Comparison of ENCODE assay signal across 10 cellular contexts in the genomic region with DNA sequence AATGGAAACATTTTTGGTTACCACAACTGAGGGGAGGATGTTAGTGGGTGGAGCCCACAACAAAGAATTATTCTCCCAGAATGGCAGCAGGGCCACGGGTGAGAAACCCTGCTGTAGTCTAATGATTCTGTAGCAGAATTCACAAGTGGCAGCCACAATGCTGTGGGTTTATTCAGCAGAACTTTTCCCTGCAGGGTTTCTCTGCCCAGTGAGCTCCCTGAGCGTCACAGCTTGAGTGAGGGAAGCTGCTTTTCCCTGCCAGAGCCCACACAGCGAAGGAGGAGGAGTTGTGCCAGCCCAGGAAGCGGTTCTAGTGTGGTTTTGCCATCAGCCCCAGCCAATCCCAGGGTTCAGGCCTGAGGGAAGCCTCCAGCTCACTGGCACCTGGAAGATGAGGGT. TPM values are rescaled to one million over a fixed set of nuclear protein-coding genes. Genes with fewer than 3 reads are reported as not detected.
DNase-seq lines count a peak whose midpoint lies in the region; ATAC-seq and TF ChIP-seq lines count a peak whose summit lies in the region.
"Had no signal": no experiment of that assay in that cellular context is flagged by ENCODE, and none has a peak within 500 bp of the region (broad histone marks: within the 10 kb centered on the region; RNA-seq: fewer than 3 reads in every experiment).

No MANE protein-coding gene starts in this region.

- H3K4me2 ChIP-seq in GM23338, result peak overlapping the region; percentile 39
- H3K4me2 ChIP-seq in mesendoderm (ENCODE audit: low read length), result no peak overlapping the region

- H3K27me3 Mint-ChIP-seq in GM23338 (ENCODE audit: insufficient read depth, low read depth, poor library complexity), result peaks cover 27% of the 10 kb centered on the region
- peaks cover 53% of the 10 kb centered on the region for H3K27me3 Mint-ChIP-seq in activated CD4-positive, alpha-beta T cell treated with anti-CD3 and anti-CD28 coated beads, Interleukin-2, amount 10 ng/mL, durations not matched to agents 24 days and 14 days

- POLR2A ChIA-PET in GM10248 (lab: Yijun Ruan, JAX), result no interaction called here

- CTCF ChIA-PET in GM10248 (lab: Yijun Ruan, JAX), result interaction anchor here (0.6 to 2.5 kb wide), 9 partner anchors 9 to 311 kb away, joined by 3 to 22 read pairs (median 4); no protein-coding TSS in a partner anchor

- no peaks in the 10 kb centered on the region for H3K9me3 ChIP-seq in HAP-1

- H3K36me3 ChIP-seq in GM23338 (ENCODE audit: insufficient read depth) (no peaks in the 10 kb centered on the region), mesendoderm (ENCODE audit: control insufficient read depth, insufficient read depth, low read length) (no peaks in the 10 kb centered on the region), HAP-1 (replicated peaks) (no peaks in the 10 kb centered on the region)

- H3F3A ChIP-seq in GM23338 (replicated peaks; ENCODE audit: low read depth), result no peaks in the 10 kb centered on the region

- no peaks in the 10 kb centered on the region for H3K79me2 ChIP-seq in GM23338 (replicated peaks; ENCODE audit: insufficient read depth)
- peaks cover 7% of the 10 kb centered on the region for H3K79me2 ChIP-seq in mesendoderm (ENCODE audit: control insufficient read depth, insufficient read depth, low read length)

- H3K4me3 ChIP-seq in GM23338, result no peak overlapping the region
- H3K4me3 ChIP-seq in mesendoderm (ENCODE audit: low read length), result no peak overlapping the region
- no peak overlapping the region for H3K4me3 ChIP-seq in HAP-1

- no peaks in the 10 kb centered on the region for H3K9me2 ChIP-seq in GM23338 (ENCODE audit: insufficient read depth)

- H3K27ac Mint-ChIP-seq in GM23338, result peak overlapping the region; percentile 76; the same call in 1 of the 2 replicates
- H3K27ac Mint-ChIP-seq in activated CD4-positive, alpha-beta T cell treated with anti-CD3 and anti-CD28 coated beads, Interleukin-2, amount 10 ng/mL, durations not matched to agents 24 days and 14 days, result peak overlapping the region; percentile 66
- H3K27ac Mint-ChIP-seq: dendritic cell treated with granulocyte-macrophage colony-stimulating factor and Interleukin-4, amounts not matched to agents 40 ng/mL and 50 ng/mL, for 4 days had no signal

- H4K5ac ChIP-seq in mesendoderm (ENCODE audit: low read length), result no peak overlapping the region

- no peak overlapping the region for H4K8ac ChIP-seq in mesendoderm (ENCODE audit: low read depth, low read length)

- no peaks in the 10 kb centered on the region for H4K20me1 ChIP-seq in GM23338 (replicated peaks; ENCODE audit: insufficient read depth)

- no peak overlapping the region for H3K18ac ChIP-seq in mesendoderm (ENCODE audit: low read length)

- H3K9me3 Mint-ChIP-seq in GM23338, result no peaks in the 10 kb centered on the region
- no peaks in the 10 kb centered on the region for H3K9me3 Mint-ChIP-seq in activated CD4-positive, alpha-beta T cell treated with anti-CD3 and anti-CD28 coated beads, Interleukin-2, amount 10 ng/mL, durations not matched to agents 24 days and 14 days
- H3K9me3 Mint-ChIP-seq: dendritic cell treated with granulocyte-macrophage colony-stimulating factor and Interleukin-4, amounts not matched to agents 40 ng/mL and 50 ng/mL, for 4 days; nephron had no signal

- H3K27ac ChIP-seq in GM23338 (ENCODE audit: low read depth), result no peak overlapping the region
- H3K27ac ChIP-seq in mesendoderm (ENCODE audit: low read depth, low read length), result no peak overlapping the region

- H3K27me3 ChIP-seq in GM23338 (ENCODE audit: insufficient read depth), result peaks cover 20% of the 10 kb centered on the region
- H3K27me3 ChIP-seq in mesendoderm (ENCODE audit: insufficient read depth, low read length, poor library complexity), result no peaks in the 10 kb centered on the region
- H3K27me3 ChIP-seq in HAP-1 (ENCODE audit: low read depth), result peaks cover 16% of the 10 kb centered on the region

- TF ChIP-seq CTCF in GM10248 (IDR thresholded peaks at IDR 0.05; ENCODE audit: control extremely low read depth, extremely low read depth, low read depth, missing control alignments) (no peak), GM23338 (conservative IDR thresholded peaks at IDR 0.05; ENCODE audit: low read depth in 2 of 2) (no peak)

- H2AFZ ChIP-seq in GM23338, result peak overlapping the region; percentile 3

- peaks cover 9% of the 10 kb centered on the region for H3K79me1 ChIP-seq in mesendoderm (ENCODE audit: low read length)

- H3K4me3 Mint-ChIP-seq in GM23338, result no peak overlapping the region
- H3K4me3 Mint-ChIP-seq in activated CD4-positive, alpha-beta T cell treated with anti-CD3 and anti-CD28 coated beads, Interleukin-2, amount 10 ng/mL, durations not matched to agents 24 days and 14 days, result no peak overlapping the region
- H3K4me3 Mint-ChIP-seq: dendritic cell treated with granulocyte-macrophage colony-stimulating factor and Interleukin-4, amounts not matched to agents 40 ng/mL and 50 ng/mL, for 4 days; nephron had no signal

- peak overlapping the region; percentile 84 for H3K56ac ChIP-seq in mesendoderm (ENCODE audit: low read length)

- H2AK5ac ChIP-seq in mesendoderm (ENCODE audit: low read length), result no peak overlapping the region

- H3K36me3 Mint-ChIP-seq in GM23338 (ENCODE audit: low read depth), result no peaks in the 10 kb centered on the region
- no peaks in the 10 kb centered on the region for H3K36me3 Mint-ChIP-seq in activated CD4-positive, alpha-beta T cell treated with anti-CD3 and anti-CD28 coated beads, Interleukin-2, amount 10 ng/mL, durations not matched to agents 24 days and 14 days (ENCODE audit: low read depth)

- H2BK120ac ChIP-seq in mesendoderm (ENCODE audit: low read depth, low read length), result no peak overlapping the region

- no CpG with 5 or more reads among the region's 4 CpGs for WGBS in mesendoderm (ENCODE audit: extremely low coverage, insufficient coverage, low lambda C conversion rate)

- H3K4me1 ChIP-seq in GM23338 (ENCODE audit: insufficient read depth) (peaks cover 24% of the 10 kb centered on the region), mesendoderm (ENCODE audit: control insufficient read depth, low read depth, low read length) (peaks cover 22% of the 10 kb centered on the region), HAP-1 (peaks cover 4% of the 10 kb centered on the region)

- H3K4me1 Mint-ChIP-seq in GM23338, result peaks cover 53% of the 10 kb centered on the region
- H3K4me1 Mint-ChIP-seq in activated CD4-positive, alpha-beta T cell treated with anti-CD3 and anti-CD28 coated beads, Interleukin-2, amount 10 ng/mL, durations not matched to agents 24 days and 14 days, result peaks cover 29% of the 10 kb centered on the region

- peak overlapping the region; percentile 17 for H3K9ac ChIP-seq in mesendoderm (ENCODE audit: low read length)

- DNase-seq in GM10248 (ENCODE audit: extremely low spot score), result peak; percentile 50
- DNase-seq in GM23338 (ENCODE audit: low spot score), result no peak
- peak; percentile 76 for DNase-seq in activated CD4-positive, alpha-beta T cell treated with anti-CD3 and anti-CD28 coated beads, Interleukin-2, amount 10 ng/mL, durations not matched to agents 24 days and 14 days
- no peak for DNase-seq in mesendoderm
- no peak for DNase-seq in HAP-1 (ENCODE audit: low spot score in 2 of 2)
- DNase-seq in KG1 (lab: John Stamatoyannopoulos, UW), result no peak

- H3K4ac ChIP-seq in mesendoderm (ENCODE audit: low read depth, low read length), result no peak overlapping the region

- ATAC-seq in GM23338 (no peak), HG03025 (IDR thresholded peaks at IDR 0.05; ENCODE audit: low FRiP score, unreplicated experiment) (no peak), GM18861 (IDR thresholded peaks at IDR 0.05; ENCODE audit: unreplicated experiment) (no peak)

- no peak overlapping the region for H3K23ac ChIP-seq in mesendoderm (ENCODE audit: low read length)

- H2BK15ac ChIP-seq in mesendoderm (replicated peaks; ENCODE audit: low read depth), result no peak overlapping the region

- in situ Hi-C loops in HAP-1 (cut with MboI; ENCODE audit: low sequenced_read_pairs), result no loop called here

- intact Hi-C loops in activated CD4-positive, alpha-beta T cell treated with anti-CD3 and anti-CD28 coated beads, Interleukin-2, amount 10 ng/mL, durations not matched to agents 24 days and 14 days (cut with micrococcal nuclease), result loop anchor here (2.0 to 5.0 kb wide), 2 partner anchors 42 to 172 kb away; a partner anchor contains a TSS

- H2BK5ac ChIP-seq in mesendoderm (ENCODE audit: low read length), result peak overlapping the region; percentile 28

TF ChIP-seq in GM23338, 12 proteins besides CTCF, POLR2A, EP300 and RAD21 (continues in another document):
- TF ChIP-seq EZH2phosphoT487 (IDR thresholded peaks at IDR 0.05; ENCODE audit: unreplicated experiment), result no peak
- TF ChIP-seq EZH2 (IDR thresholded peaks at IDR 0.05; ENCODE audit: low read depth, unreplicated experiment), result no peak
- no peak for TF ChIP-seq ZNF114 (CRISPR knock-in tag; IDR thresholded peaks at IDR 0.05)
- no peak for TF ChIP-seq ZNF331 (CRISPR knock-in tag; IDR thresholded peaks at IDR 0.05; ENCODE audit: low read depth)

RNA-seq across cellular contexts. Expression of a gene that starts 4.4 kb away (rescaled TPM):
- 0.78 and 1.0 TPM in 2 replicates for total RNA-seq in GM23338 (2014; rRNA removed; shearing (Covaris generic))
- polyA plus RNA-seq in GM23338 (2016; fragmentation: Nextera tagmentation; extraction: Ambion mirVana), result 0.19 and 0.40 TPM in 2 replicates
- 0.23 and 0.28 TPM in 2 replicates for total RNA-seq in activated CD4-positive, alpha-beta T cell treated with anti-CD3 and anti-CD28 coated beads, Interleukin-2, amount 10 ng/mL, durations not matched to agents 24 days and 14 days
- 6.7 TPM for polyA plus RNA-seq in mesendoderm (2013, experiment 1 of 2)
- 5.8 TPM for polyA plus RNA-seq in mesendoderm (2013, experiment 2 of 2)

Comparison
In these comparisons a context has a peak if more than half of its experiments do, and no peak if none do; other contexts are left out.
1. DNase-seq: peak in GM10248 (single experiment) and activated CD4-positive, alpha-beta T cell treated with anti-CD3 and anti-CD28 coated beads, Interleukin-2, amount 10 ng/mL, durations not matched to agents 24 days and 14 days (single experiment); none in GM23338 (single experiment), mesendoderm (single experiment), HAP-1 (0 of 2) and KG1 (single experiment).